In genomic region chr22:46294784-46295183, GRCh38 we compare ENCODE assay signal across 17 cellular contexts. TPM values are rescaled to one million over a fixed set of nuclear protein-coding genes. Genes with fewer than 3 reads are reported as not detected.
DNase-seq lines count a peak whose midpoint lies in the region; FAIRE-seq and TF ChIP-seq lines count a peak whose summit lies in the region.
"Had no signal": no experiment of that assay in that cellular context is flagged by ENCODE, and none has a peak within 500 bp of the region (broad histone marks: within the 10 kb centered on the region; RNA-seq: fewer than 3 reads in every experiment).

No MANE protein-coding gene starts in this region.

- H4K20me1 ChIP-seq in OCI-LY3 (ENCODE audit: insufficient read depth, low read length) (no peaks in the 10 kb centered on the region), H1 (replicated peaks in 1 of 2; ENCODE audit: control insufficient read depth in 1 of 2, insufficient read depth in 2 of 2, low read length in 2 of 2) (peaks cover 2 to 6% of the 10 kb centered on the region in 2 experiments)

- no peak for FAIRE-seq in H1 (lab: Jason Lieb, UNC)
- FAIRE-seq: small intestine, TTC549 had no signal

- H3K4me3 Mint-ChIP-seq in activated T-cell treated with anti-CD3 and anti-CD28 coated beads, Interleukin-2, amount 50 U/mL, for 24 hours = peak overlapping the region; percentile 91

- no peak overlapping the region for H2AK5ac ChIP-seq in H1 (ENCODE audit: low read depth, low read length)

- H2BK120ac ChIP-seq in H1 (replicated peaks; ENCODE audit: low read depth, low read length) = no peak overlapping the region

- H3K27ac Mint-ChIP-seq in activated T-cell treated with anti-CD3 and anti-CD28 coated beads, Interleukin-2, amount 50 U/mL, for 24 hours = no peak overlapping the region

- H3K27me3 ChIP-seq in OCI-LY3 (ENCODE audit: low read depth, low read length) (no peaks in the 10 kb centered on the region), H1 (replicated peaks in 1 of 4; ENCODE audit: control insufficient read depth in 3 of 4, extremely low read depth in 1 of 4, insufficient read depth in 3 of 4, low read length in 3 of 4) (no peaks in the 10 kb centered on the region), spleen (replicated peaks in 1 of 7) (peaks cover 0 to 5% (median 0%) of the 10 kb centered on the region in 7 donors)
- H3K27me3 ChIP-seq: ascending aorta had no signal

- H4K8ac ChIP-seq in H1 (ENCODE audit: extremely low read depth, insufficient read depth, low read length) = no peak overlapping the region; the same call in 1 of the 2 replicates

- H3K27ac ChIP-seq in OCI-LY3 (ENCODE audit: low read length) (no peak overlapping the region), H1 (ENCODE audit: low read depth, low read length) (no peak overlapping the region), spleen (peak overlapping the region in 4 of 8 donors; percentile 1 to 98 (median 92))

- H4K91ac ChIP-seq in H1 (replicated peaks; ENCODE audit: insufficient read length, low read length) = peak overlapping the region; percentile 81

- POLR2A ChIA-PET in H1 (lab: Charles Lee; ENCODE audit: partially characterized antibody) = interaction anchor here (1.3 to 2.0 kb wide), 4 partner anchors 8 to 12 kb away, joined by 4 to 7 read pairs (median 5); no protein-coding TSS in a partner anchor

- H2AFZ ChIP-seq in OCI-LY3 (ENCODE audit: low read depth, low read length) (no peak overlapping the region), H1 (ENCODE audit: low read length) (no peak overlapping the region)

- H3K4me1 ChIP-seq in OCI-LY3 (ENCODE audit: low read length) (peaks cover 16% of the 10 kb centered on the region), H1 (replicated peaks in 1 of 4; ENCODE audit: control insufficient read depth in 3 of 4, insufficient read depth in 4 of 4, low read length in 3 of 4) (peaks cover 4 to 11% (median 5%) of the 10 kb centered on the region in 4 experiments; a peak in 4 of 7 replicates), spleen (peaks cover 18 to 65% (median 45%) of the 10 kb centered on the region in 6 donors)

- DNase-seq in activated T-cell treated with anti-CD3 and anti-CD28 coated beads, Interleukin-2, amount 50 U/mL, for 24 hours = no peak
- no peak for DNase-seq in activated T-cell treated with anti-CD3 and anti-CD28 coated beads, Interleukin-2, amount 50 U/mL, for 1 hour
- DNase-seq in H1 (ENCODE audit: low read depth in 1 of 2, low spot score in 2 of 2) (no peak), spleen (peak; percentile 75), Kasumi-1 (lab: John Stamatoyannopoulos, UW) (no peak), NCI-H2107 (lab: John Stamatoyannopoulos, UW) (no peak), NCI-H69 (lab: John Stamatoyannopoulos, UW) (no peak)
- DNase-seq: DMS153, left ventricle myocardium inferior, occipital lobe, SHP77 treated with DMSO at 0.1 percent for 48 hours had no signal

- peaks cover 33% of the 10 kb centered on the region for H3K79me2 ChIP-seq in OCI-LY3 (ENCODE audit: low read length)
- H3K79me2 ChIP-seq in H1 (ENCODE audit: control insufficient read depth in 1 of 2, insufficient read depth in 2 of 2, low read length in 2 of 2) = no peaks in the 10 kb centered on the region

- no peak for TF ChIP-seq RAD21 in H1 (IDR thresholded peaks at IDR 0.05 in 1 of 2, conservative IDR thresholded peaks at IDR 0.05 in 1 of 2; ENCODE audit: low read depth in 2 of 2, low read length in 2 of 2)

- H3K4me3 ChIP-seq in OCI-LY3 (ENCODE audit: low read length) = no peak overlapping the region
- no peak overlapping the region for H3K4me3 ChIP-seq in H1 (ENCODE audit: extremely low read depth in 1 of 4, insufficient read depth in 2 of 4, low read depth in 3 of 4, low read length in 4 of 4)
- no peak overlapping the region for H3K4me3 ChIP-seq in spleen
- H3K4me3 ChIP-seq: ascending aorta, left ventricle myocardium inferior had no signal

- no peak overlapping the region for H3K4ac ChIP-seq in H1 (replicated peaks; ENCODE audit: insufficient read length, low read depth, low read length)

- H3K23ac ChIP-seq in H1 (ENCODE audit: insufficient read length) = no peak overlapping the region

- no peak for TF ChIP-seq CTCF in OCI-LY3 (IDR thresholded peaks at IDR 0.05; ENCODE audit: low read depth, low read length)
- TF ChIP-seq CTCF in H1 (IDR thresholded peaks at IDR 0.05; ENCODE audit: control extremely low read depth in 1 of 3, insufficient read depth in 1 of 3, low read depth in 1 of 3, low read length in 3 of 3) = no peak
- TF ChIP-seq CTCF in spleen (IDR thresholded peaks at IDR 0.05 in 8 of 11, conservative IDR thresholded peaks at IDR 0.05 in 3 of 11) = no peak

- WGBS in H1 (ENCODE audit: extremely low coverage in 1 of 2, insufficient coverage in 1 of 2, insufficient read length in 1 of 2, insufficient replicate concordance in 2 of 2, low coverage in 1 of 2, low lambda C conversion rate in 2 of 2, missing lambda C conversion rate in 1 of 2), 2 experiments = 77% methylated on average over 2 of the region's 2 CpGs; no CpG with 5 or more reads in 1 of the 2 experiments
- 73 to 93% (median 81%) methylated on average over 2 of the region's 2 CpGs for WGBS in spleen, 5 donors

- H3K27me3 Mint-ChIP-seq in activated T-cell treated with anti-CD3 and anti-CD28 coated beads, Interleukin-2, amount 50 U/mL, for 24 hours = peaks cover 9% of the 10 kb centered on the region

- TF ChIP-seq EP300 in H1 (IDR thresholded peaks at IDR 0.05; ENCODE audit: borderline replicate concordance in 1 of 2, low read depth in 2 of 2, low read length in 2 of 2) = no peak

- H3K36me3 Mint-ChIP-seq in activated T-cell treated with anti-CD3 and anti-CD28 coated beads, Interleukin-2, amount 50 U/mL, for 24 hours (ENCODE audit: low read depth) = peaks cover 42% of the 10 kb centered on the region

- CTCF ChIA-PET in H1 (lab: Charles Lee; ENCODE audit: partially characterized antibody) = interaction anchor here (1.0 kb wide), 2 partner anchors 12 to 269 kb away, joined by 3 read pairs; no protein-coding TSS in a partner anchor

- no peak overlapping the region for H3K56ac ChIP-seq in H1 (replicated peaks; ENCODE audit: insufficient read length, low read depth, low read length)

- H3K36me3 ChIP-seq in OCI-LY3 (replicated peaks; ENCODE audit: low read depth, low read length) (peaks cover 17% of the 10 kb centered on the region), H1 (ENCODE audit: control insufficient read depth in 2 of 4, insufficient read depth in 4 of 4, low read length in 3 of 4) (peaks cover 3 to 10% (median 8%) of the 10 kb centered on the region in 4 experiments; a peak in 6 of 8 replicates), spleen (peaks cover 0 to 55% (median 20%) of the 10 kb centered on the region in 6 donors)

- no peak overlapping the region for H2BK5ac ChIP-seq in H1 (ENCODE audit: low read depth, low read length)

- H3K9ac ChIP-seq in OCI-LY3 (ENCODE audit: low read length) (no peak overlapping the region), H1 (replicated peaks in 1 of 4; ENCODE audit: extremely low read depth in 1 of 4, low read depth in 3 of 4, low read length in 3 of 4) (no peak overlapping the region)

- no peak overlapping the region for H2BK20ac ChIP-seq in H1 (ENCODE audit: low read length)

- H3K9me3 Mint-ChIP-seq in activated T-cell treated with anti-CD3 and anti-CD28 coated beads, Interleukin-2, amount 50 U/mL, for 24 hours = peaks cover 4% of the 10 kb centered on the region

- H2BK12ac ChIP-seq in H1 (ENCODE audit: low read depth, low read length) = no peak overlapping the region

- no peak overlapping the region for H2BK15ac ChIP-seq in H1 (ENCODE audit: low read length)

- peaks cover 14% of the 10 kb centered on the region for H3K23me2 ChIP-seq in H1 (ENCODE audit: low read depth, low read length)

- no peak overlapping the region for H3K14ac ChIP-seq in H1 (ENCODE audit: insufficient read length)

- H3K79me1 ChIP-seq in H1 (ENCODE audit: low read depth, low read length) = peaks cover 4% of the 10 kb centered on the region

- H3K18ac ChIP-seq in H1 (ENCODE audit: extremely low read depth, low read length) = no peak overlapping the region

- no peaks in the 10 kb centered on the region for H3K9me3 ChIP-seq in OCI-LY3 (ENCODE audit: insufficient read depth, low read length)
- no peaks in the 10 kb centered on the region for H3K9me3 ChIP-seq in H1 (ENCODE audit: insufficient read depth in 2 of 2, low read depth in 1 of 2, low read length in 1 of 2)
- peaks cover 0 to 15% (median 9%) of the 10 kb centered on the region in 8 donors for H3K9me3 ChIP-seq in spleen
- H3K9me3 ChIP-seq: ascending aorta had no signal

- intact Hi-C loops in spleen (cut with DNase I; ENCODE audit: low total_unique reads) = no loop called here

- H4K5ac ChIP-seq in H1 (ENCODE audit: insufficient read length, low read depth, low read length) = no peak overlapping the region

- H3K4me1 Mint-ChIP-seq in activated T-cell treated with anti-CD3 and anti-CD28 coated beads, Interleukin-2, amount 50 U/mL, for 24 hours (ENCODE audit: low read depth) = peaks cover 27% of the 10 kb centered on the region

- TF ChIP-seq POLR2A in H1 (IDR thresholded peaks at IDR 0.05; ENCODE audit: control extremely low read depth in 1 of 2, low read depth in 2 of 2, low read length in 2 of 2) = no peak
- no peak for TF ChIP-seq POLR2A in spleen (IDR thresholded peaks at IDR 0.05)

- H3K4me2 ChIP-seq in OCI-LY3 (ENCODE audit: low read length) (peak overlapping the region; percentile 96; the same call in 1 of the 2 replicates), H1 (ENCODE audit: insufficient read depth in 1 of 2, low read depth in 2 of 2, low read length in 2 of 2) (no peak overlapping the region; a peak in 1 of 4 replicates)

RNA-seq across cellular contexts. Expression of gene GTSE1, which starts 1.9 kb away (rescaled TPM):
- 38.6 and 40.6 TPM in 2 replicates for total RNA-seq in H1 (2021; fragmentation: NEBNext Ultra II Directional; extraction: Animal tissue kit (Norgen Biotek cat#: 25700))
- polyA plus RNA-seq in H1 (2011; rRNA removed) (17.5 and 25.7 TPM in 2 replicates), spleen (1 to 10 TPM; 1.3 to 4.9 (median 2.8) TPM)
- 18.4 TPM for polyA plus RNA-seq in H1 (2011; cell fraction: cytosol; rRNA removed)
- 30.0 TPM for polyA plus RNA-seq in H1 (2011; cell fraction: nucleus; rRNA removed)
- 21.3 to 27.2 TPM (median 24.8 TPM) in 4 replicates for polyA plus RNA-seq in H1 (2012, experiment 1 of 2)
- 18.8 TPM for polyA plus RNA-seq in H1 (2012, experiment 2 of 2)
- 30.8 TPM for polyA plus RNA-seq in H1 (2013, experiment 1 of 2)
- 27.5 TPM for polyA plus RNA-seq in H1 (2013, experiment 2 of 2)
- polyA minus RNA-seq in H1 (2011; rRNA and poly(A)+ RNA removed) = 10.7 and 11.7 TPM in 2 replicates
- polyA minus RNA-seq in H1 (2011; cell fraction: cytosol; rRNA and poly(A)+ RNA removed) = 20.0 TPM
- polyA minus RNA-seq in H1 (2011; cell fraction: nucleus; rRNA and poly(A)+ RNA removed) = 12.8 TPM
- total RNA-seq in spleen = 1 to 10 TPM; 1.3 to 5.2 (median 3.2) TPM
- total RNA-seq: ascending aorta had no signal

RNA-seq across cellular contexts. Expression of gene TTC38, which starts 27.0 kb away (rescaled TPM):
- 25.3 and 30.0 TPM in 2 replicates for total RNA-seq in H1 (2021; fragmentation: NEBNext Ultra II Directional; extraction: Animal tissue kit (Norgen Biotek cat#: 25700))
- polyA plus RNA-seq in H1 (2011; rRNA removed) (34.8 and 40.8 TPM in 2 replicates), spleen (10 to 100 TPM; 13.8 to 21.4 (median 15.2) TPM)
- 39.2 TPM for polyA plus RNA-seq in H1 (2011; cell fraction: cytosol; rRNA removed)
- polyA plus RNA-seq in H1 (2011; cell fraction: nucleus; rRNA removed) = 48.5 TPM
- polyA plus RNA-seq in H1 (2012, experiment 1 of 2) = 13.7 to 29.1 TPM (median 24.8 TPM) in 4 replicates
- polyA plus RNA-seq in H1 (2012, experiment 2 of 2) = 28.1 TPM
- polyA plus RNA-seq in H1 (2013, experiment 1 of 2) = 15.0 TPM
- polyA plus RNA-seq in H1 (2013, experiment 2 of 2) = 14.6 TPM
- 23.5 and 37.9 TPM in 2 replicates for polyA minus RNA-seq in H1 (2011; rRNA and poly(A)+ RNA removed)
- 18.3 TPM for polyA minus RNA-seq in H1 (2011; cell fraction: cytosol; rRNA and poly(A)+ RNA removed)
- polyA minus RNA-seq in H1 (2011; cell fraction: nucleus; rRNA and poly(A)+ RNA removed) = 17.4 TPM
- total RNA-seq in spleen = 10 to 100 TPM; 32.5 to 51.9 (median 34.7) TPM

RNA-seq across cellular contexts. Expression of gene PKDREJ, which starts 31.6 kb away (rescaled TPM):
- 0.04 and 0.11 TPM in 2 replicates for total RNA-seq in H1 (2021; fragmentation: NEBNext Ultra II Directional; extraction: Animal tissue kit (Norgen Biotek cat#: 25700))
- polyA plus RNA-seq in H1 (2011; rRNA removed) (0.02 TPM in 2 replicates), spleen (under 1 TPM in 2 of 3 donors, not detected in 1; 0.02 TPM)
- polyA plus RNA-seq in H1 (2011; cell fraction: cytosol; rRNA removed) = 0.03 TPM
- polyA plus RNA-seq in H1 (2011; cell fraction: nucleus; rRNA removed) = 0.04 TPM
- 0.09 to 0.21 TPM (median 0.12 TPM) in 4 replicates for polyA plus RNA-seq in H1 (2012, experiment 1 of 2)
- polyA plus RNA-seq in H1 (2012, experiment 2 of 2) = 0.03 TPM
- polyA plus RNA-seq in H1 (2013, experiment 1 of 2) = 0.02 TPM
- 0.04 TPM for polyA plus RNA-seq in H1 (2013, experiment 2 of 2)
- polyA minus RNA-seq in H1 (2011; rRNA and poly(A)+ RNA removed) = 0.09 TPM in 1 of 2 replicates, not detected in the other
- polyA minus RNA-seq in H1 (2011; cell fraction: cytosol; rRNA and poly(A)+ RNA removed) = not detected
- 0.20 TPM for polyA minus RNA-seq in H1 (2011; cell fraction: nucleus; rRNA and poly(A)+ RNA removed)
- total RNA-seq in spleen = under 1 TPM in 1 of 7 donors, not detected in 6; 0.06 TPM
- total RNA-seq: ascending aorta, dermis microvascular lymphatic vessel endothelial cell had no signal
- polyA plus RNA-seq: fibroblast of lung had no signal

RNA-seq across cellular contexts. Expression of gene TRMU, which starts 40.7 kb away (rescaled TPM):
- 67.7 and 70.6 TPM in 2 replicates for total RNA-seq in H1 (2021; fragmentation: NEBNext Ultra II Directional; extraction: Animal tissue kit (Norgen Biotek cat#: 25700))
- polyA plus RNA-seq in H1 (2011; rRNA removed) = 43.4 and 52.9 TPM in 2 replicates
- polyA plus RNA-seq in H1 (2011; cell fraction: cytosol; rRNA removed) = 58.0 TPM
- polyA plus RNA-seq in H1 (2011; cell fraction: nucleus; rRNA removed) = 205 TPM
- 56.5 to 70.4 TPM (median 62.8 TPM) in 4 replicates for polyA plus RNA-seq in H1 (2012, experiment 1 of 2)
- polyA plus RNA-seq in H1 (2012, experiment 2 of 2) = 31.1 TPM
- 40.5 TPM for polyA plus RNA-seq in H1 (2013, experiment 1 of 2)
- 37.4 TPM for polyA plus RNA-seq in H1 (2013, experiment 2 of 2)
- 35.1 and 35.7 TPM in 2 replicates for polyA minus RNA-seq in H1 (2011; rRNA and poly(A)+ RNA removed)
- polyA minus RNA-seq in H1 (2011; cell fraction: cytosol; rRNA and poly(A)+ RNA removed) = 34.8 TPM
- 112 TPM for polyA minus RNA-seq in H1 (2011; cell fraction: nucleus; rRNA and poly(A)+ RNA removed)
- total RNA-seq in spleen = 10 to 100 TPM; 43.1 to 59.6 (median 49.8) TPM
- 10 to 100 TPM; 23.7 to 32.4 (median 25.0) TPM for polyA plus RNA-seq in spleen

RNA-seq across cellular contexts. Expression of gene CDPF1, which starts 44.7 kb away (rescaled TPM):
- 8.8 and 9.7 TPM in 2 replicates for total RNA-seq in H1 (2021; fragmentation: NEBNext Ultra II Directional; extraction: Animal tissue kit (Norgen Biotek cat#: 25700))
- polyA plus RNA-seq in H1 (2011; rRNA removed) (13.7 and 15.4 TPM in 2 replicates), spleen (10 to 100 TPM; 16.3 to 19.6 (median 18.4) TPM)
- polyA plus RNA-seq in H1 (2011; cell fraction: cytosol; rRNA removed) = 20.3 TPM
- 25.0 TPM for polyA plus RNA-seq in H1 (2011; cell fraction: nucleus; rRNA removed)
- polyA plus RNA-seq in H1 (2012, experiment 1 of 2) = 7.7 to 12.5 TPM (median 11.1 TPM) in 4 replicates
- 20.0 TPM for polyA plus RNA-seq in H1 (2012, experiment 2 of 2)
- polyA plus RNA-seq in H1 (2013, experiment 1 of 2) = 11.6 TPM
- polyA plus RNA-seq in H1 (2013, experiment 2 of 2) = 10.4 TPM
- polyA minus RNA-seq in H1 (2011; rRNA and poly(A)+ RNA removed) = 5.5 and 5.6 TPM in 2 replicates
- polyA minus RNA-seq in H1 (2011; cell fraction: cytosol; rRNA and poly(A)+ RNA removed) = 5.7 TPM
- polyA minus RNA-seq in H1 (2011; cell fraction: nucleus; rRNA and poly(A)+ RNA removed) = 8.3 TPM
- 10 to 100 TPM in 2 of 7 donors, 1 to 10 TPM in 5; 7.7 to 12.7 (median 8.8) TPM for total RNA-seq in spleen
